Comparison of ENCODE assay signal across 18 cellular contexts in the genomic region with DNA sequence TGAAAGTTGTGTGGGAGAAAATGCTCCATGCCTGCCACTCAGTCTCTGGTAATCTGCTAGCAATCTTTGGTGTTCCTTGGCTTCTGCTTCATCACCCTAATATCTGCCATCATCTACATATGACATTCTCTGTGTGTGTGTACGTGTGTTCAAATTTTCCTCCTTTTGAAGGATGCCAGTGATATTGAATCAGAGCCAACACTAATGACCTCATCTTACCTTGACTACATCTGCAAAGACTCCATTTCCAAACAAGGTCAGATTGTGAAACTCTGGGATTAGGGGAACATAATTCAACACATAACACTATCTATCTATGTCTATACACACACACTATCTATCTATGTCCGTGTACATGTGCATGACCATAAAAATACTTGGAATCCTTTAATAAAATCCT.
DNase-seq lines count a peak whose midpoint lies in the region; ATAC-seq, FAIRE-seq and TF ChIP-seq lines count a peak whose summit lies in the region.
"Had no signal": no experiment of that assay in that cellular context is flagged by ENCODE, and none has a peak within 500 bp of the region (broad histone marks: within the 10 kb centered on the region; RNA-seq: fewer than 3 reads in every experiment).

No MANE protein-coding gene starts in this region.

- H3K27ac Mint-ChIP-seq in activated T-helper 17 cell treated with anti-CD3 and anti-CD28 coated beads, Interleukin-2, amount 50 U/mL, for 72 hours, result no peak overlapping the region
- H3K27ac Mint-ChIP-seq: CD4-positive, alpha-beta memory T cell; HFFc6 had no signal

- H3K27ac ChIP-seq in rectal smooth muscle tissue (ENCODE audit: low read depth, low read length) (peak overlapping the region; percentile 8), adrenal gland (peak overlapping the region in 1 of 5 donors; percentile 81)
- H3K27ac ChIP-seq: 22Rv1, SJCRH30 had no signal

- TF ChIP-seq CTCF in fibroblast of pulmonary artery (IDR thresholded peaks at IDR 0.05; ENCODE audit: low read length, missing control alignments) (no peak), adrenal gland (IDR thresholded peaks at IDR 0.05) (no peak)

- no peak overlapping the region for H3K4me3 Mint-ChIP-seq in activated T-helper 17 cell treated with anti-CD3 and anti-CD28 coated beads, Interleukin-2, amount 50 U/mL, for 72 hours
- H3K4me3 Mint-ChIP-seq: CD4-positive, alpha-beta memory T cell; HFFc6 had no signal

- H3K4me1 ChIP-seq in rectal smooth muscle tissue (ENCODE audit: control insufficient read depth, insufficient read depth, low read length) (peaks cover 9% of the 10 kb centered on the region), adrenal gland (replicated peaks in 1 of 2) (peaks cover 24 to 33% of the 10 kb centered on the region in 2 donors)

- H3K27me3 Mint-ChIP-seq in activated T-helper 17 cell treated with anti-CD3 and anti-CD28 coated beads, Interleukin-2, amount 50 U/mL, for 72 hours, result peaks cover 23% of the 10 kb centered on the region

- WGBS in adrenal gland, 4 donors, result 26 to 38% (median 35%) methylated on average over 2 of the region's 2 CpGs

- intact Hi-C loops in adrenal gland (cut with DNase I), result no loop called here

- DNase-seq in DMS153 (lab: John Stamatoyannopoulos, UW) (peak; percentile 20), DMS153 treated with DMSO at 0.1 percent for 48 hours (lab: John Stamatoyannopoulos, UW; ENCODE audit: unreplicated experiment) (no peak), RCC 7860 (ENCODE audit: low spot score) (peak; percentile 38), fibroblast of pulmonary artery (ENCODE audit: low read depth) (peak; percentile 44), adrenal gland (no peak), NCI-H187 (lab: John Stamatoyannopoulos, UW) (no peak)
- DNase-seq: BE2C; CD4-positive, alpha-beta memory T cell; GOT3; HFFc6; MG63; NCI-H1092; NCI-H69; RPMI8226; SJCRH30 had no signal

- H3K9ac ChIP-seq in rectal smooth muscle tissue (ENCODE audit: low read length), result no peak overlapping the region

- FAIRE-seq in RCC 7860 (lab: Jason Lieb, UNC), result no peak

- no peak for TF ChIP-seq POLR2A in adrenal gland (IDR thresholded peaks at IDR 0.05)

- H3K9me3 Mint-ChIP-seq in activated T-helper 17 cell treated with anti-CD3 and anti-CD28 coated beads, Interleukin-2, amount 50 U/mL, for 72 hours, result no peaks in the 10 kb centered on the region
- H3K9me3 Mint-ChIP-seq: CD4-positive, alpha-beta memory T cell; HFFc6 had no signal

- H3K4me3 ChIP-seq in fibroblast of pulmonary artery (replicated peaks; ENCODE audit: low read depth, low read length), result no peak overlapping the region
- no peak overlapping the region for H3K4me3 ChIP-seq in rectal smooth muscle tissue (ENCODE audit: low read length)
- no peak overlapping the region for H3K4me3 ChIP-seq in adrenal gland
- H3K4me3 ChIP-seq: MG63, SJCRH30 had no signal

- no peak for ATAC-seq in activated T-helper 17 cell treated with anti-CD3 and anti-CD28 coated beads, Interleukin-2, amount 50 U/mL, for 72 hours (replicated peaks)

- no peaks in the 10 kb centered on the region for H3K9me3 ChIP-seq in adrenal gland (replicated peaks in 1 of 3)
- H3K9me3 ChIP-seq: BE2C, MG63, SJCRH30 had no signal

- H3K36me3 ChIP-seq in rectal smooth muscle tissue (ENCODE audit: control insufficient read depth, insufficient read depth, low read length) (no peaks in the 10 kb centered on the region), adrenal gland (replicated peaks in 1 of 2) (no peaks in the 10 kb centered on the region)
- H3K36me3 ChIP-seq: BE2C, MG63, SJCRH30 had no signal

- no peaks in the 10 kb centered on the region for H3K36me3 Mint-ChIP-seq in activated T-helper 17 cell treated with anti-CD3 and anti-CD28 coated beads, Interleukin-2, amount 50 U/mL, for 72 hours (ENCODE audit: low read depth)
- H3K36me3 Mint-ChIP-seq: CD4-positive, alpha-beta memory T cell had no signal

- H3K4me1 Mint-ChIP-seq in activated T-helper 17 cell treated with anti-CD3 and anti-CD28 coated beads, Interleukin-2, amount 50 U/mL, for 72 hours, result no peaks in the 10 kb centered on the region

- no peaks in the 10 kb centered on the region for H3K27me3 ChIP-seq in rectal smooth muscle tissue (ENCODE audit: control insufficient read depth, insufficient read depth, low read length)
- H3K27me3 ChIP-seq in adrenal gland, result no peaks in the 10 kb centered on the region
- H3K27me3 ChIP-seq: SJCRH30 had no signal

Comparison
In these comparisons a context has a peak if more than half of its experiments do, and no peak if none do; other contexts are left out.
1. DNase-seq: peak in DMS153 (single experiment), RCC 7860 (single experiment) and fibroblast of pulmonary artery (single experiment); none in DMS153 treated with DMSO at 0.1 percent for 48 hours (single experiment), adrenal gland (0 of 7) and NCI-H187 (0 of 2).